1 cellular context compared by ENCODE assay signal in genomic region chr1:25743164-25744139, GRCh38.
TF ChIP-seq lines count a peak whose summit lies in the region.

No MANE protein-coding gene starts in this region.

TF ChIP-seq in SK-N-SH, 30 proteins besides CTCF, POLR2A, EP300 and RAD21 (continued from another document):
- TF ChIP-seq REST (IDR thresholded peaks at IDR 0.05; ENCODE audit: low read depth, low read length) (no peak), POLR2AphosphoS5 (IDR thresholded peaks at IDR 0.05; ENCODE audit: low read depth, low read length) (no peak), NRF1 (IDR thresholded peaks at IDR 0.05; ENCODE audit: low read depth, low read length) (no peak)
